1 cellular context compared by ENCODE assay signal in genomic region chr10:71604324-71605018, GRCh38.
TF ChIP-seq lines count a peak whose summit lies in the region.

No MANE protein-coding gene starts in this region.

TF ChIP-seq in GM23338, 12 proteins besides CTCF, POLR2A, EP300 and RAD21 (continued from another document):
- TF ChIP-seq ZNF462 (CRISPR knock-in tag; IDR thresholded peaks at IDR 0.05) (no peak), STAT1 (IDR thresholded peaks at IDR 0.05; ENCODE audit: unreplicated experiment) (no peak)
TF ChIP-seq in GM23338: peak in this region for 0.
